1 cellular context compared by ENCODE assay signal in genomic region chr5:72503888-72504491, GRCh38.
TF ChIP-seq lines count a peak whose summit lies in the region.

No MANE protein-coding gene starts in this region.

TF ChIP-seq in K562, 482 proteins besides CTCF, POLR2A, EP300 and RAD21 (continued from another document and continues in another):
- TF ChIP-seq, protein P1, sequence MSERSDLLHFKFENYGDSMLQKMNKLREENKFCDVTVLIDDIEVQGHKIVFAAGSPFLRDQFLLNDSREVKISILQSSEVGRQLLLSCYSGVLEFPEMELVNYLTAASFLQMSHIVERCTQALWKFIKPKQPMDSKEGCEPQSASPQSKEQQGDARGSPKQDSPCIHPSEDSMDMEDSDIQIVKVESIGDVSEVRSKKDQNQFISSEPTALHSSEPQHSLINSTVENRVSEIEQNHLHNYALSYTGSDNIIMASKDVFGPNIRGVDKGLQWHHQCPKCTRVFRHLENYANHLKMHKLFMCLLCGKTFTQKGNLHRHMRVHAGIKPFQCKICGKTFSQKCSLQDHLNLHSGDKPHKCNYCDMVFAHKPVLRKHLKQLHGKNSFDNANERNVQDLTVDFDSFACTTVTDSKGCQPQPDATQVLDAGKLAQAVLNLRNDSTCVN (CRISPR knock-in tag; IDR thresholded peaks at IDR 0.05), result no peak
- no peak for TF ChIP-seq CTCFL (IDR thresholded peaks at IDR 0.05; ENCODE audit: borderline replicate concordance, insufficient read depth, low read depth, low read length, poor library complexity, severe bottlenecking)
- TF ChIP-seq NR1H2 (CRISPR knock-in tag; IDR thresholded peaks at IDR 0.05), result no peak
- TF ChIP-seq ZMIZ1 (IDR thresholded peaks at IDR 0.05; ENCODE audit: low read depth in 2 of 2, low read length in 2 of 2), result no peak
- 0 out of 2 replicates have a peak, but pooled peaks have one; percentile 10 for TF ChIP-seq ETV1 (tag; conservative IDR thresholded peaks at IDR 0.05; ENCODE audit: low read depth)
- TF ChIP-seq, protein P2, sequence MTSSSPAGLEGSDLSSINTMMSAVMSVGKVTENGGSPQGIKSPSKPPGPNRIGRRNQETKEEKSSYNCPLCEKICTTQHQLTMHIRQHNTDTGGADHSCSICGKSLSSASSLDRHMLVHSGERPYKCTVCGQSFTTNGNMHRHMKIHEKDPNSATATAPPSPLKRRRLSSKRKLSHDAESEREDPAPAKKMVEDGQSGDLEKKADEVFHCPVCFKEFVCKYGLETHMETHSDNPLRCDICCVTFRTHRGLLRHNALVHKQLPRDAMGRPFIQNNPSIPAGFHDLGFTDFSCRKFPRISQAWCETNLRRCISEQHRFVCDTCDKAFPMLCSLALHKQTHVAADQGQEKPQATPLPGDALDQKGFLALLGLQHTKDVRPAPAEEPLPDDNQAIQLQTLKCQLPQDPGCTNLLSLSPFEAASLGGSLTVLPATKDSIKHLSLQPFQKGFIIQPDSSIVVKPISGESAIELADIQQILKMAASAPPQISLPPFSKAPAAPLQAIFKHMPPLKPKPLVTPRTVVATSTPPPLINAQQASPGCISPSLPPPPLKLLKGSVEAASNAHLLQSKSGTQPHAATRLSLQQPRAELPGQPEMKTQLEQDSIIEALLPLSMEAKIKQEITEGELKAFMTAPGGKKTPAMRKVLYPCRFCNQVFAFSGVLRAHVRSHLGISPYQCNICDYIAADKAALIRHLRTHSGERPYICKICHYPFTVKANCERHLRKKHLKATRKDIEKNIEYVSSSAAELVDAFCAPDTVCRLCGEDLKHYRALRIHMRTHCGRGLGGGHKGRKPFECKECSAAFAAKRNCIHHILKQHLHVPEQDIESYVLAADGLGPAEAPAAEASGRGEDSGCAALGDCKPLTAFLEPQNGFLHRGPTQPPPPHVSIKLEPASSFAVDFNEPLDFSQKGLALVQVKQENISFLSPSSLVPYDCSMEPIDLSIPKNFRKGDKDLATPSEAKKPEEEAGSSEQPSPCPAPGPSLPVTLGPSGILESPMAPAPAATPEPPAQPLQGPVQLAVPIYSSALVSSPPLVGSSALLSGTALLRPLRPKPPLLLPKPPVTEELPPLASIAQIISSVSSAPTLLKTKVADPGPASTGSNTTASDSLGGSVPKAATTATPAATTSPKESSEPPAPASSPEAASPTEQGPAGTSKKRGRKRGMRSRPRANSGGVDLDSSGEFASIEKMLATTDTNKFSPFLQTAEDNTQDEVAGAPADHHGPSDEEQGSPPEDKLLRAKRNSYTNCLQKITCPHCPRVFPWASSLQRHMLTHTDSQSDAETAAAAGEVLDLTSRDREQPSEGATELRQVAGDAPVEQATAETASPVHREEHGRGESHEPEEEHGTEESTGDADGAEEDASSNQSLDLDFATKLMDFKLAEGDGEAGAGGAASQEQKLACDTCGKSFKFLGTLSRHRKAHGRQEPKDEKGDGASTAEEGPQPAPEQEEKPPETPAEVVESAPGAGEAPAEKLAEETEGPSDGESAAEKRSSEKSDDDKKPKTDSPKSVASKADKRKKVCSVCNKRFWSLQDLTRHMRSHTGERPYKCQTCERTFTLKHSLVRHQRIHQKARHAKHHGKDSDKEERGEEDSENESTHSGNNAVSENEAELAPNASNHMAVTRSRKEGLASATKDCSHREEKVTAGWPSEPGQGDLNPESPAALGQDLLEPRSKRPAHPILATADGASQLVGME (CRISPR knock-in tag; IDR thresholded peaks at IDR 0.05), result no peak
- 0 out of 2 replicates have a peak, but pooled peaks have one; percentile 8 for TF ChIP-seq ZNF384 (IDR thresholded peaks at IDR 0.05; ENCODE audit: low read depth, low read length)
- no peak for TF ChIP-seq GATAD2A (IDR thresholded peaks at IDR 0.05)
- no peak for TF ChIP-seq HDGF (IDR thresholded peaks at IDR 0.05)
- TF ChIP-seq ZNF318 (IDR thresholded peaks at IDR 0.05; ENCODE audit: borderline replicate concordance in 1 of 2, low read depth in 1 of 2), result no peak
- no peak for TF ChIP-seq FOXP4 (CRISPR knock-in tag; IDR thresholded peaks at IDR 0.05; ENCODE audit: borderline replicate concordance)
- no peak for TF ChIP-seq PHF21A (IDR thresholded peaks at IDR 0.05; ENCODE audit: borderline replicate concordance, low read depth)
- no peak for TF ChIP-seq KAT2B (IDR thresholded peaks at IDR 0.05; ENCODE audit: low read depth, low read length)
- no peak for TF ChIP-seq EWSR1 (IDR thresholded peaks at IDR 0.05; ENCODE audit: borderline replicate concordance, low read depth, partially characterized antibody)
- no peak for TF ChIP-seq ZNF449 (CRISPR knock-in tag; IDR thresholded peaks at IDR 0.05)
- TF ChIP-seq ZNF707 (CRISPR knock-in tag; conservative IDR thresholded peaks at IDR 0.05), result no peak
- TF ChIP-seq, protein P3, sequence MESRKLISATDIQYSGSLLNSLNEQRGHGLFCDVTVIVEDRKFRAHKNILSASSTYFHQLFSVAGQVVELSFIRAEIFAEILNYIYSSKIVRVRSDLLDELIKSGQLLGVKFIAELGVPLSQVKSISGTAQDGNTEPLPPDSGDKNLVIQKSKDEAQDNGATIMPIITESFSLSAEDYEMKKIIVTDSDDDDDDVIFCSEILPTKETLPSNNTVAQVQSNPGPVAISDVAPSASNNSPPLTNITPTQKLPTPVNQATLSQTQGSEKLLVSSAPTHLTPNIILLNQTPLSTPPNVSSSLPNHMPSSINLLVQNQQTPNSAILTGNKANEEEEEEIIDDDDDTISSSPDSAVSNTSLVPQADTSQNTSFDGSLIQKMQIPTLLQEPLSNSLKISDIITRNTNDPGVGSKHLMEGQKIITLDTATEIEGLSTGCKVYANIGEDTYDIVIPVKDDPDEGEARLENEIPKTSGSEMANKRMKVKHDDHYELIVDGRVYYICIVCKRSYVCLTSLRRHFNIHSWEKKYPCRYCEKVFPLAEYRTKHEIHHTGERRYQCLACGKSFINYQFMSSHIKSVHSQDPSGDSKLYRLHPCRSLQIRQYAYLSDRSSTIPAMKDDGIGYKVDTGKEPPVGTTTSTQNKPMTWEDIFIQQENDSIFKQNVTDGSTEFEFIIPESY (CRISPR knock-in tag; IDR thresholded peaks at IDR 0.05), result no peak
- TF ChIP-seq FOS (IDR thresholded peaks at IDR 0.05; ENCODE audit: extremely low read depth, insufficient read length), result no peak
